8 cellular contexts compared by ENCODE assay signal in genomic region chr14:88824314-88825077, GRCh38. TPM values are rescaled to one million over a fixed set of nuclear protein-coding genes. Genes with fewer than 3 reads are reported as not detected.
A peak's percentile ranks its signal among the peaks of the same experiment; 100 is the strongest.
DNase-seq lines count a peak whose midpoint lies in the region; ATAC-seq and TF ChIP-seq lines count a peak whose summit lies in the region.

TSS of gene TTC8 (plus strand) at chr14:88824651. CDS start at chr14:88824708, 57 bp downstream.

- peak within 1 kb of the TSS; percentile 87 to 92 for H3K27ac Mint-ChIP-seq in natural killer cell treated with Interleukin-12 subunit alpha and Interleukin-12 subunit beta and Interleukin-15 and Interleukin-18, amount 100 ng/mL, for 72 hours

- no peaks in the 10 kb centered on the region for H3K36me3 Mint-ChIP-seq in natural killer cell treated with Interleukin-12 subunit alpha and Interleukin-12 subunit beta and Interleukin-15 and Interleukin-18, amount 100 ng/mL, for 72 hours

- H3K27me3 ChIP-seq in H7 (ENCODE audit: control insufficient read depth, insufficient read depth, low read length): no peaks in the 10 kb centered on the region

- DNase-seq in ELR (ENCODE audit: low read depth) (peak; percentile 93), H7 (peak; percentile 89), M059J (ENCODE audit: low read depth) (peak; percentile 82), fibroblast of the aortic adventitia (ENCODE audit: low read depth) (peak; percentile 90)
- peak; percentile 92 for DNase-seq in activated effector memory CD4-positive, alpha-beta T cell treated with anti-CD3 and anti-CD28 coated beads, Interleukin-2, amount 50 U/mL, for 16 hours
- DNase-seq in natural killer cell treated with Interleukin-12 subunit alpha and Interleukin-12 subunit beta and Interleukin-15 and Interleukin-18, amount 100 ng/mL, for 72 hours (ENCODE audit: low spot score): peak; percentile 86
- DNase-seq in stimulated activated naive CD4-positive, alpha-beta T cell treated with Interleukin-2 at 50 U/mL for 16 hours (lab: John Stamatoyannopoulos, UW): peak; percentile 86

- TF ChIP-seq CTCF in fibroblast of the aortic adventitia (IDR thresholded peaks at IDR 0.05; ENCODE audit: insufficient read depth, low read length): no peak

- ATAC-seq in natural killer cell treated with Interleukin-12 subunit alpha and Interleukin-12 subunit beta and Interleukin-15 and Interleukin-18, amount 100 ng/mL, for 72 hours: peak; percentile 98

- no peaks in the 10 kb centered on the region for H3K9me3 Mint-ChIP-seq in natural killer cell treated with Interleukin-12 subunit alpha and Interleukin-12 subunit beta and Interleukin-15 and Interleukin-18, amount 100 ng/mL, for 72 hours

- peaks cover 13% of the 10 kb centered on the region in 2 donors for H3K27me3 Mint-ChIP-seq in natural killer cell treated with Interleukin-12 subunit alpha and Interleukin-12 subunit beta and Interleukin-15 and Interleukin-18, amount 100 ng/mL, for 72 hours

- H3K36me3 ChIP-seq in H7 (replicated peaks; ENCODE audit: control insufficient read depth, insufficient read depth, low read length): no peaks in the 10 kb centered on the region

- H3K4me3 ChIP-seq in H7 (ENCODE audit: insufficient read depth, low read depth, low read length) (peak within 1 kb of the TSS; percentile 81), fibroblast of the aortic adventitia (ENCODE audit: low read depth, low read length) (peak within 1 kb of the TSS; percentile 88)

- peaks cover 9 to 13% of the 10 kb centered on the region in 2 donors for H3K4me1 Mint-ChIP-seq in natural killer cell treated with Interleukin-12 subunit alpha and Interleukin-12 subunit beta and Interleukin-15 and Interleukin-18, amount 100 ng/mL, for 72 hours (ENCODE audit: low read depth in 2 of 2)

- peak within 1 kb of the TSS; percentile 80 for H3K4me3 Mint-ChIP-seq in natural killer cell treated with Interleukin-12 subunit alpha and Interleukin-12 subunit beta and Interleukin-15 and Interleukin-18, amount 100 ng/mL, for 72 hours

- TF ChIP-seq POLR2A in Raji (IDR thresholded peaks at IDR 0.05; ENCODE audit: insufficient read depth, low read depth, low read length): peak; percentile 89

RNA-seq across cellular contexts. Expression of gene TTC8, which starts in this region (rescaled TPM):
- 14.1 and 16.7 TPM in 2 replicates for total RNA-seq in H7 (2014; rRNA removed; shearing (Covaris generic))
- total RNA-seq in M059J (2014; rRNA removed; shearing (Covaris generic)): 18.8 and 19.0 TPM in 2 replicates
- 32.8 and 62.6 TPM in 2 replicates for total RNA-seq in fibroblast of the aortic adventitia (ENCODE audit: low replicate concordance)
- total RNA-seq in natural killer cell treated with Interleukin-12 subunit alpha and Interleukin-12 subunit beta and Interleukin-15 and Interleukin-18, amount 100 ng/mL, for 72 hours: 1 to 10 TPM; 1.9 to 4.2 TPM

Comparison
In these comparisons a context has a peak if more than half of its experiments do, and no peak if none do; other contexts are left out.
1. Peak in every context shown above with its lines: DNase-seq, ATAC-seq and H3K4me3 ChIP-seq.